Comparison of ENCODE assay signal across 8 cellular contexts in genomic region chr15:40253179-40253790, GRCh38. TPM values are rescaled to one million over a fixed set of nuclear protein-coding genes. Genes with fewer than 3 reads are reported as not detected.
A peak's percentile ranks its signal among the peaks of the same experiment; 100 is the strongest.
DNase-seq lines count a peak whose midpoint lies in the region; ATAC-seq and TF ChIP-seq lines count a peak whose summit lies in the region.

No MANE protein-coding gene starts in this region.

- no peak overlapping the region for H3K27ac Mint-ChIP-seq in CD4-positive, CD25-positive, alpha-beta regulatory T cell

- H3K79me2 ChIP-seq in osteoblast (ENCODE audit: insufficient read depth, low read length), result no peaks in the 10 kb centered on the region

- no peak overlapping the region for H3K27ac ChIP-seq in CD4-positive, CD25-positive, alpha-beta regulatory T cell (ENCODE audit: insufficient read depth, low read length, poor library complexity, severe bottlenecking)
- H3K27ac ChIP-seq in esophagus squamous epithelium, result peak overlapping the region; percentile 27 to 88 (median 81)
- no peak overlapping the region for H3K27ac ChIP-seq in osteoblast (ENCODE audit: low read depth, low read length)

- TF ChIP-seq CTCF in esophagus squamous epithelium (IDR thresholded peaks at IDR 0.05), result no peak
- no peak for TF ChIP-seq CTCF in osteoblast (IDR thresholded peaks at IDR 0.05; ENCODE audit: extremely low read depth, low read depth, low read length)

- H3K36me3 Mint-ChIP-seq in CD4-positive, CD25-positive, alpha-beta regulatory T cell, result no peaks in the 10 kb centered on the region

- peaks cover 61% of the 10 kb centered on the region for H3K27me3 Mint-ChIP-seq in CD4-positive, CD25-positive, alpha-beta regulatory T cell

- peak overlapping the region; percentile 5 to 69 (median 62) for H3K4me3 Mint-ChIP-seq in CD4-positive, CD25-positive, alpha-beta regulatory T cell

- H3K4me1 ChIP-seq in CD4-positive, CD25-positive, alpha-beta regulatory T cell (ENCODE audit: control insufficient read depth, insufficient read depth, low read length, poor library complexity, severe bottlenecking), result peaks cover 16% of the 10 kb centered on the region
- H3K4me1 ChIP-seq in NT2/D1 (ENCODE audit: insufficient read depth, insufficient read length) (peaks cover 13% of the 10 kb centered on the region), esophagus squamous epithelium (peaks cover 26 to 79% (median 36%) of the 10 kb centered on the region in 3 donors), osteoblast (ENCODE audit: insufficient read depth, low read length) (peaks cover 4% of the 10 kb centered on the region)

- ATAC-seq in CD4-positive, CD25-positive, alpha-beta regulatory T cell (ENCODE audit: low read depth in 2 of 2), result no peak
- ATAC-seq in GM18505 (IDR thresholded peaks at IDR 0.05; ENCODE audit: unreplicated experiment), result no peak

- TF ChIP-seq POLR2A in esophagus squamous epithelium (IDR thresholded peaks at IDR 0.05), result no peak
- TF ChIP-seq POLR2A in GM18505 (IDR thresholded peaks at IDR 0.05; ENCODE audit: borderline replicate concordance, extremely low read depth, insufficient read depth, insufficient read length), result no peak

- intact Hi-C loops in esophagus squamous epithelium (cut with DNase I), result no loop called here

- H3K36me3 ChIP-seq in CD4-positive, CD25-positive, alpha-beta regulatory T cell (ENCODE audit: control insufficient read depth, insufficient read depth, low read length), result no peaks in the 10 kb centered on the region
- H3K36me3 ChIP-seq in NT2/D1 (ENCODE audit: insufficient read depth, insufficient read length, low read length) (no peaks in the 10 kb centered on the region), esophagus squamous epithelium (peaks cover 0 to 51% (median 4%) of the 10 kb centered on the region in 3 donors), osteoblast (ENCODE audit: insufficient read depth, low read length) (no peaks in the 10 kb centered on the region)

- no peaks in the 10 kb centered on the region for H3K9me3 Mint-ChIP-seq in CD4-positive, CD25-positive, alpha-beta regulatory T cell

- H3K4me2 ChIP-seq in osteoblast (ENCODE audit: insufficient read depth, low read length), result peak overlapping the region; percentile 81

- H3K9me3 ChIP-seq in CD4-positive, CD25-positive, alpha-beta regulatory T cell (ENCODE audit: control insufficient read depth in 2 of 2, low read length in 2 of 2), result no peaks in the 10 kb centered on the region
- no peaks in the 10 kb centered on the region for H3K9me3 ChIP-seq in NT2/D1 (ENCODE audit: insufficient read depth, low read length)
- no peaks in the 10 kb centered on the region for H3K9me3 ChIP-seq in esophagus squamous epithelium
- H3K9me3 ChIP-seq in osteoblast (ENCODE audit: low read depth, low read length), result no peaks in the 10 kb centered on the region

- no peaks in the 10 kb centered on the region for H4K20me1 ChIP-seq in osteoblast (ENCODE audit: insufficient read depth, low read length)

- DNase-seq in CD4-positive, CD25-positive, alpha-beta regulatory T cell, result peak in 1 of 3 donors; percentile 13
- DNase-seq in NT2/D1 (ENCODE audit: low read depth, low spot score), result no peak
- no peak for DNase-seq in esophagus squamous epithelium (lab: John Stamatoyannopoulos, UW)
- DNase-seq in osteoblast (ENCODE audit: insufficient read length, low spot score, missing footprints), result peak; percentile 81
- DNase-seq in NCI-H146 treated with DMSO at 0.1 percent for 48 hours (lab: John Stamatoyannopoulos, UW; ENCODE audit: unreplicated experiment), result no peak
- DNase-seq in HCEC 1CT, result no peak
- DNase-seq in DMS53 (lab: John Stamatoyannopoulos, UW), result no peak

- peak overlapping the region; percentile 70 for H2AFZ ChIP-seq in osteoblast (ENCODE audit: low read length)

- H3K4me1 Mint-ChIP-seq in CD4-positive, CD25-positive, alpha-beta regulatory T cell, result peaks cover 0 to 9% (median 4%) of the 10 kb centered on the region in 4 donors

- WGBS in esophagus squamous epithelium, 2 donors, result 50% methylated on average over 2 of the region's 26 CpGs; no CpG with 5 or more reads in 1 of the 2 donors

- no peak overlapping the region for H3K4me3 ChIP-seq in CD4-positive, CD25-positive, alpha-beta regulatory T cell (ENCODE audit: low read depth, low read length)
- H3K4me3 ChIP-seq in NT2/D1 (ENCODE audit: insufficient read length, low read depth), result peak overlapping the region; percentile 49
- peak overlapping the region; percentile 53 to 76 (median 58) for H3K4me3 ChIP-seq in esophagus squamous epithelium
- H3K4me3 ChIP-seq in osteoblast (ENCODE audit: insufficient read depth, low read length), result peak overlapping the region; percentile 69

- H3K27me3 ChIP-seq in CD4-positive, CD25-positive, alpha-beta regulatory T cell (ENCODE audit: control insufficient read depth, insufficient read depth, low read length), result peaks cover 10% of the 10 kb centered on the region
- H3K27me3 ChIP-seq in NT2/D1 (ENCODE audit: insufficient read depth, insufficient read length) (peaks cover 56% of the 10 kb centered on the region), esophagus squamous epithelium (peaks cover 0 to 38% (median 0%) of the 10 kb centered on the region in 4 donors), osteoblast (ENCODE audit: insufficient read depth, low read length) (peaks cover 50% of the 10 kb centered on the region)

- peak overlapping the region; percentile 66 for H3K9ac ChIP-seq in NT2/D1 (ENCODE audit: insufficient read length, low read depth)

RNA-seq across cellular contexts. Expression of gene PAK6, which starts 14.4 kb away (rescaled TPM):
- total RNA-seq in CD4-positive, CD25-positive, alpha-beta regulatory T cell, result not detected
- not detected for polyA plus RNA-seq in CD4-positive, CD25-positive, alpha-beta regulatory T cell
- 10 to 100 TPM; 31.5 to 53.5 (median 37.2) TPM for total RNA-seq in esophagus squamous epithelium
- total RNA-seq in osteoblast, result not detected in 2 replicates

RNA-seq across cellular contexts. Expression of gene ANKRD63, which starts 29.6 kb away (rescaled TPM):
- total RNA-seq in CD4-positive, CD25-positive, alpha-beta regulatory T cell, result 0.35 TPM
- polyA plus RNA-seq in CD4-positive, CD25-positive, alpha-beta regulatory T cell, result not detected
- total RNA-seq in esophagus squamous epithelium (not detected), osteoblast (not detected in 2 replicates)

RNA-seq across cellular contexts. Expression of gene PLCB2, which starts 54.5 kb away (rescaled TPM):
- total RNA-seq in CD4-positive, CD25-positive, alpha-beta regulatory T cell, result 305 TPM
- polyA plus RNA-seq in CD4-positive, CD25-positive, alpha-beta regulatory T cell, result 10 to 100 TPM; 17.3 to 24.6 (median 19.8) TPM
- 10 to 100 TPM in 3 of 4 donors, 1 to 10 TPM in 1; 6.1 to 15.9 (median 10.4) TPM for total RNA-seq in esophagus squamous epithelium
- under 0.01 TPM in 2 replicates for total RNA-seq in osteoblast

Comparison
In these comparisons a context has a peak if more than half of its experiments do, and no peak if none do; other contexts are left out.
1. H3K27ac ChIP-seq: peak in esophagus squamous epithelium (4 of 4); none in CD4-positive, CD25-positive, alpha-beta regulatory T cell (single experiment) and osteoblast (single experiment).
2. RNA of gene PAK6, which starts 14.4 kb away (total RNA-seq): 31.5 to 53.5 TPM in esophagus squamous epithelium; not detected in CD4-positive, CD25-positive, alpha-beta regulatory T cell (single experiment) and not detected in osteoblast; every median in the first group is over 10 times any median in the second.
3. RNA of gene PLCB2, which starts 54.5 kb away (total RNA-seq): 305 TPM in CD4-positive, CD25-positive, alpha-beta regulatory T cell (single experiment); 6.1 to 15.9 TPM in esophagus squamous epithelium and under 0.01 TPM in osteoblast; every median in the first group is over 10 times any median in the second.